ENCODE assay signal across 8 cellular contexts in genomic region chr10:89643431-89643811, GRCh38. TPM values are rescaled to one million over a fixed set of nuclear protein-coding genes. Genes with fewer than 3 reads are reported as not detected.
DNase-seq lines count a peak whose midpoint lies in the region; ATAC-seq, FAIRE-seq and TF ChIP-seq lines count a peak whose summit lies in the region.

No MANE protein-coding gene starts in this region.

- H3K9me2 ChIP-seq in HCT116 (ENCODE audit: insufficient read depth): no peaks in the 10 kb centered on the region

- TF ChIP-seq RAD21 in HCT116 (IDR thresholded peaks at IDR 0.05; ENCODE audit: low read depth): no peak

- H3K9me3 ChIP-seq in HCT116 (ENCODE audit: control insufficient read depth in 1 of 2, insufficient read depth in 1 of 2, low read depth in 1 of 2, low read length in 2 of 2) (no peaks in the 10 kb centered on the region), astrocyte (ENCODE audit: insufficient read depth, low read depth, low read length) (no peaks in the 10 kb centered on the region), thymus (ENCODE audit: control insufficient read depth) (no peaks in the 10 kb centered on the region)

- H3K27ac Mint-ChIP-seq in astrocyte (ENCODE audit: unreplicated experiment): no peak overlapping the region

- ATAC-seq in HCT116: no peak
- no peak for ATAC-seq in HG03442 (IDR thresholded peaks at IDR 0.05; ENCODE audit: unreplicated experiment)

- H4K20me1 ChIP-seq in HCT116 (ENCODE audit: insufficient read depth) (no peaks in the 10 kb centered on the region), astrocyte (ENCODE audit: insufficient read depth, low read length) (peaks cover 29% of the 10 kb centered on the region)

- H3K27me3 ChIP-seq in HCT116 (ENCODE audit: insufficient read depth, low read length) (no peaks in the 10 kb centered on the region), astrocyte (ENCODE audit: insufficient read depth, low read length) (no peaks in the 10 kb centered on the region), kidney epithelial cell (ENCODE audit: control insufficient read depth, insufficient read depth, low read length) (no peaks in the 10 kb centered on the region), thymus (ENCODE audit: control insufficient read depth, insufficient read depth) (no peaks in the 10 kb centered on the region)

- TF ChIP-seq CTCF in HCT116 (IDR thresholded peaks at IDR 0.05 in 2 of 3, conservative IDR thresholded peaks at IDR 0.05 in 1 of 3; ENCODE audit: borderline replicate concordance in 1 of 3, insufficient read depth in 1 of 3, low read depth in 2 of 3, low read length in 2 of 3) (no peak), astrocyte (IDR thresholded peaks at IDR 0.05; ENCODE audit: insufficient read depth, low read depth, low read length) (no peak), kidney epithelial cell (IDR thresholded peaks at IDR 0.05; ENCODE audit: insufficient read depth, low read length, poor library complexity, severe bottlenecking) (no peak)

- RAD21 ChIA-PET in HCT116 (lab: Charles Lee; ENCODE audit: low non-redundant PET in 1 of 2, low total read pairs in 2 of 2, uncharacterized antibody in 2 of 2, unreplicated experiment in 2 of 2): no interaction called here

- DNase-seq in HCT116 (ENCODE audit: low read depth, low spot score) (no peak), astrocyte (ENCODE audit: low read depth) (no peak), kidney epithelial cell (ENCODE audit: low read depth) (no peak), posterior vena cava (ENCODE audit: low spot score) (no peak), HuH-7.5 (ENCODE audit: low spot score) (no peak), RKO (ENCODE audit: low spot score) (no peak)

- H3K27me3 Mint-ChIP-seq in astrocyte (ENCODE audit: low read depth, unreplicated experiment): peaks cover 3% of the 10 kb centered on the region

- no peak overlapping the region for H3K27ac ChIP-seq in HCT116 (ENCODE audit: low read depth, low read length)
- no peak overlapping the region for H3K27ac ChIP-seq in astrocyte (ENCODE audit: low read depth, low read length)
- no peak overlapping the region for H3K27ac ChIP-seq in thymus (ENCODE audit: low read depth)

- 2% methylated on average over 2 of the region's 2 CpGs for whole genome bisulfite sequencing in thymus

- peak overlapping the region; percentile 81 for H3K9ac ChIP-seq in HCT116 (ENCODE audit: low read length)
- H3K9ac ChIP-seq in astrocyte (ENCODE audit: low read length): peak overlapping the region; percentile 84

- peaks cover 13% of the 10 kb centered on the region for H3K4me1 Mint-ChIP-seq in astrocyte (ENCODE audit: low read depth, unreplicated experiment)

- H3K36me3 ChIP-seq in HCT116 (ENCODE audit: control insufficient read depth in 1 of 2, insufficient read depth in 2 of 2, low read length in 2 of 2): no peaks in the 10 kb centered on the region
- no peaks in the 10 kb centered on the region for H3K36me3 ChIP-seq in astrocyte (ENCODE audit: insufficient read depth, low read length)
- no peaks in the 10 kb centered on the region for H3K36me3 ChIP-seq in kidney epithelial cell (ENCODE audit: control insufficient read depth, insufficient read depth, low read length)
- no peaks in the 10 kb centered on the region for H3K36me3 ChIP-seq in thymus (ENCODE audit: control insufficient read depth, insufficient read depth)

- peaks cover 2% of the 10 kb centered on the region for H3K9me3 Mint-ChIP-seq in astrocyte (ENCODE audit: unreplicated experiment)

- CTCF ChIA-PET in HCT116 (lab: Charles Lee): no interaction called here

- H3K4me3 Mint-ChIP-seq in astrocyte (ENCODE audit: unreplicated experiment): no peak overlapping the region

- H3K4me3 ChIP-seq in HCT116 (replicated peaks in 1 of 2; ENCODE audit: low read depth in 1 of 2, low read length in 2 of 2): peak overlapping the region; percentile 60 to 80
- peak overlapping the region; percentile 79 for H3K4me3 ChIP-seq in astrocyte (ENCODE audit: insufficient read depth, low read depth, low read length)
- H3K4me3 ChIP-seq in kidney epithelial cell (ENCODE audit: low read depth, low read length): peak overlapping the region; percentile 94
- H3K4me3 ChIP-seq in thymus (ENCODE audit: low read length): peak overlapping the region; percentile 75

- H2AFZ ChIP-seq in HCT116 (ENCODE audit: low read depth, low read length, poor library complexity, severe bottlenecking) (peak overlapping the region; percentile 20), astrocyte (ENCODE audit: low read depth, low read length) (peak overlapping the region; percentile 85)

- H3K4me2 ChIP-seq in HCT116 (ENCODE audit: low read length): peak overlapping the region; percentile 77
- H3K4me2 ChIP-seq in astrocyte (ENCODE audit: low read length): peak overlapping the region; percentile 96

- H3K36me3 Mint-ChIP-seq in astrocyte (ENCODE audit: low read depth, unreplicated experiment): no peaks in the 10 kb centered on the region

- TSS peak; percentile 58 for BruUV-seq in HCT116 (replicated peaks; lab: Mats Ljungman, UMichigan)

- POLR2A ChIA-PET in HCT116 (lab: Charles Lee): interaction anchor here (0.7 to 2.4 kb wide), 9 partner anchors 8 to 226 kb away, joined by 3 to 9 read pairs (median 4); partner anchors contain the start of gene KIF20B

- FAIRE-seq in astrocyte (lab: Jason Lieb, UNC): no peak

- no peak for TF ChIP-seq POLR2A in HCT116 (IDR thresholded peaks at IDR 0.05; ENCODE audit: borderline replicate concordance, extremely low read depth, insufficient read depth, insufficient read length)

- peaks cover 36% of the 10 kb centered on the region for H3K79me2 ChIP-seq in HCT116 (ENCODE audit: insufficient read depth, low read length)
- peaks cover 51% of the 10 kb centered on the region for H3K79me2 ChIP-seq in astrocyte (ENCODE audit: insufficient read depth, low read length)

- intact Hi-C loops in HCT116 (cut with micrococcal nuclease) (no loop called here), posterior vena cava (cut with DNase I) (no loop called here)

- peaks cover 8 to 27% of the 10 kb centered on the region in 2 experiments; a peak in 3 of 4 replicates for H3K4me1 ChIP-seq in HCT116 (ENCODE audit: control insufficient read depth in 1 of 2, insufficient read depth in 2 of 2, low read length in 2 of 2)
- H3K4me1 ChIP-seq in astrocyte (ENCODE audit: insufficient read depth, low read length): peaks cover 9% of the 10 kb centered on the region
- H3K4me1 ChIP-seq in thymus (ENCODE audit: control insufficient read depth, insufficient read depth, low read length): no peaks in the 10 kb centered on the region

TF ChIP-seq in HCT116, 20 proteins besides CTCF, POLR2A, EP300 and RAD21:
- TF ChIP-seq ATF3 (IDR thresholded peaks at IDR 0.05) (no peak), FOSL1 (IDR thresholded peaks at IDR 0.05; ENCODE audit: low read depth) (no peak)

RNA-seq across cellular contexts. Expression of gene PANK1, which starts 1.6 kb away (rescaled TPM):
- total RNA-seq in HCT116 (2021; ENCODE audit: unreplicated experiment) (6.4 TPM), astrocyte (7.2 and 7.9 TPM in 2 replicates), kidney epithelial cell (3.8 and 4.7 TPM in 2 replicates), posterior vena cava (1 to 10 TPM; 1.5 to 2.5 TPM)
- 3.8 and 4.2 TPM in 2 replicates for polyA plus RNA-seq in HCT116 (2012)
- 3.7 TPM for polyA plus RNA-seq in thymus

RNA-seq across cellular contexts. Expression of gene KIF20B, which starts 58.0 kb away (rescaled TPM):
- total RNA-seq in HCT116 (2021; ENCODE audit: unreplicated experiment): 50.2 TPM
- 3.8 and 8.3 TPM in 2 replicates for polyA plus RNA-seq in HCT116 (2012)
- 6.8 and 7.1 TPM in 2 replicates for total RNA-seq in astrocyte
- 3.6 and 4.4 TPM in 2 replicates for total RNA-seq in kidney epithelial cell
- polyA plus RNA-seq in thymus: 4.4 TPM
- total RNA-seq in posterior vena cava: 1 to 10 TPM; 3.5 to 7.7 TPM
